ENCODE assay signal across 12 cellular contexts in the genomic region with DNA sequence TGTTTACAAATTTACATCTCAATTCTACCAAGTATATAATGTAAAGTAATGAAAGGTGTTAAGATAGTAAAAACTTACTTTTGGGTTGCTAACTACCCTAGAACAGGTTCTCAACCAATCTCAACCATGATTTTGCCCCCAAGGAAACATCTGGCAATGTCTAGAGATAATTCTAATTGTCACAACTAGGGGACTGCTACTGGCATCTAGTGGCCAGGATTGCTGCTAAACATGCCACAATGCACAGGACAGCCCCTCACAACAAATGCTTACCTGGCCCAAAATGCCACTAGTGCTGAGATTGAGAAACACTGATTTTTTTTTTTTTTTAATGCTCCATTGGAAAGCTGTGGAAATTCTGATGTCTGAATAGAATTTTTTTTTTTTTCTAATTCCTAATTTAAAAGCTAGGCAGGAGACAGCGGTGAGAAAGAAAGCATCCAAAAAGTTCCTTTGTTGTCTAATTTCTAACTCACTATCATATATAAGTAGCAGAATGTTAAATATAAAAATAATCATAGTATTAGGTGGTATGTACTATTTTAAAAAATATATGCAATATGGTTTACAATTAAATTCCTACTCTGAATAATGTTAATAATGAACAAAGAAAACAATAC.
DNase-seq lines count a peak whose midpoint lies in the region; TF ChIP-seq lines count a peak whose summit lies in the region.
"Had no signal": no experiment of that assay in that cellular context is flagged by ENCODE, and none has a peak within 500 bp of the region (broad histone marks: within the 10 kb centered on the region; RNA-seq: fewer than 3 reads in every experiment).

No MANE protein-coding gene starts in this region.

- no peaks in the 10 kb centered on the region for H4K20me1 ChIP-seq in hepatocyte (ENCODE audit: insufficient read depth, poor library complexity, severe bottlenecking)

- TF ChIP-seq POLR2A in vagina (IDR thresholded peaks at IDR 0.05), result no peak

- H3K79me2 ChIP-seq in hepatocyte, result no peaks in the 10 kb centered on the region

- H3K4me1 ChIP-seq in BE2C (no peaks in the 10 kb centered on the region), hepatocyte (ENCODE audit: insufficient read depth) (peaks cover 7% of the 10 kb centered on the region), vagina (no peaks in the 10 kb centered on the region), neuronal stem cell (ENCODE audit: control insufficient read depth in 2 of 2, insufficient read depth in 1 of 2, low read depth in 1 of 2, low read length in 2 of 2) (no peaks in the 10 kb centered on the region)

- H2BK120ac ChIP-seq in neuronal stem cell (ENCODE audit: low read depth, low read length), result no peak overlapping the region

- whole genome bisulfite sequencing in hepatocyte (ENCODE audit: low lambda C conversion rate, missing lambda C conversion rate), result 97% methylated on average over 1 of the region's 1 CpG
- no CpG with 5 or more reads among the region's 1 CpG for WGBS in neuronal stem cell (ENCODE audit: extremely low coverage in 2 of 2, insufficient read length in 2 of 2, insufficient replicate concordance in 1 of 2), 2 donors

- H3K4me3 ChIP-seq in BE2C (ENCODE audit: low read depth, low read length), result no peak overlapping the region
- H3K4me3 ChIP-seq in hepatocyte, result no peak overlapping the region
- no peak overlapping the region for H3K4me3 ChIP-seq in vagina
- no peak overlapping the region for H3K4me3 ChIP-seq in neuronal stem cell (ENCODE audit: low read length in 2 of 2)
- H3K4me3 ChIP-seq: dorsolateral prefrontal cortex had no signal

- no peak overlapping the region for H2BK5ac ChIP-seq in neuronal stem cell (ENCODE audit: low read length)

- H3K14ac ChIP-seq in neuronal stem cell (ENCODE audit: low read length), result no peak overlapping the region

- H3K4me2 ChIP-seq in hepatocyte (no peak overlapping the region), neuronal stem cell (ENCODE audit: insufficient read depth, low read length, poor library complexity, severe bottlenecking) (no peak overlapping the region)

- H3K27ac ChIP-seq in hepatocyte (no peak overlapping the region), vagina (no peak overlapping the region), neuronal stem cell (replicated peaks; ENCODE audit: low read length) (no peak overlapping the region)

- no peak overlapping the region for H2AK5ac ChIP-seq in neuronal stem cell (ENCODE audit: low read depth, low read length)

- H3K9ac ChIP-seq in neuronal stem cell (ENCODE audit: low read depth, low read length, poor library complexity), result no peak overlapping the region

- no peak overlapping the region for H4K91ac ChIP-seq in neuronal stem cell (ENCODE audit: low read depth, low read length, poor library complexity)

- H3K23ac ChIP-seq in neuronal stem cell (ENCODE audit: low read depth, low read length, poor library complexity), result no peak overlapping the region

- no peak overlapping the region for H2BK15ac ChIP-seq in neuronal stem cell (ENCODE audit: low read length)

- H3K79me1 ChIP-seq in neuronal stem cell (ENCODE audit: low read depth, low read length), result no peaks in the 10 kb centered on the region

- TF ChIP-seq CTCF in BE2C (IDR thresholded peaks at IDR 0.05; ENCODE audit: low read depth, low read length) (peak; percentile 76), GM13977 (IDR thresholded peaks at IDR 0.05; ENCODE audit: extremely low read depth, insufficient read depth, missing control alignments) (peak; percentile 45), hepatocyte (IDR thresholded peaks at IDR 0.05; ENCODE audit: poor library complexity) (peak; percentile 34), vagina (IDR thresholded peaks at IDR 0.05) (no peak)

- H3K18ac ChIP-seq in neuronal stem cell (ENCODE audit: low read length), result no peak overlapping the region

- no peak overlapping the region for H2AFZ ChIP-seq in hepatocyte
- no peak overlapping the region for H2AFZ ChIP-seq in neuronal stem cell (ENCODE audit: low read length)

- intact Hi-C loops in vagina (cut with DNase I) (loop anchor here (10.0 kb wide), 1 partner anchor 184 kb away; no protein-coding TSS in a partner anchor), posterior cingulate gyrus (cut with DNase I) (loop anchor here (10.0 kb wide), 1 partner anchor 184 kb away; no protein-coding TSS in a partner anchor)

- H3K27me3 ChIP-seq in BE2C, result no peaks in the 10 kb centered on the region
- H3K27me3 ChIP-seq in hepatocyte, result no peaks in the 10 kb centered on the region
- no peaks in the 10 kb centered on the region for H3K27me3 ChIP-seq in vagina
- no peaks in the 10 kb centered on the region for H3K27me3 ChIP-seq in neuronal stem cell (ENCODE audit: control insufficient read depth in 3 of 3, insufficient read depth in 3 of 3, low read depth in 1 of 3, low read length in 3 of 3)
- H3K27me3 ChIP-seq: dorsolateral prefrontal cortex had no signal

- H3K36me3 ChIP-seq in BE2C, result no peaks in the 10 kb centered on the region
- no peaks in the 10 kb centered on the region for H3K36me3 ChIP-seq in hepatocyte (replicated peaks; ENCODE audit: insufficient read depth, low read depth)
- peaks cover 0 to 57% of the 10 kb centered on the region in 2 donors for H3K36me3 ChIP-seq in vagina
- H3K36me3 ChIP-seq in neuronal stem cell (replicated peaks in 1 of 2; ENCODE audit: control insufficient read depth in 2 of 2, insufficient read depth in 2 of 2, low read length in 2 of 2), result peaks cover 10 to 82% of the 10 kb centered on the region in 2 donors

- H3K9me2 ChIP-seq in hepatocyte (replicated peaks; ENCODE audit: insufficient read depth), result no peaks in the 10 kb centered on the region

- no peaks in the 10 kb centered on the region for H3K9me3 ChIP-seq in BE2C
- H3K9me3 ChIP-seq in hepatocyte (ENCODE audit: low read depth), result no peaks in the 10 kb centered on the region
- no peaks in the 10 kb centered on the region for H3K9me3 ChIP-seq in vagina
- H3K9me3 ChIP-seq in neuronal stem cell (replicated peaks in 1 of 2; ENCODE audit: control insufficient read depth in 2 of 2, insufficient read depth in 1 of 2, low read depth in 1 of 2, low read length in 2 of 2), result no peaks in the 10 kb centered on the region

- no peak overlapping the region for H2BK12ac ChIP-seq in neuronal stem cell (ENCODE audit: low read length)

- no peak overlapping the region for H3K4ac ChIP-seq in neuronal stem cell (ENCODE audit: low read length)

- DNase-seq in BE2C (peak; percentile 28), GM13977 (ENCODE audit: low spot score) (no peak), RPMI8226 (peak; percentile 62), hepatocyte (ENCODE audit: low spot score) (no peak), vagina (ENCODE audit: extremely low spot score in 2 of 2) (no peak), neuronal stem cell (ENCODE audit: low spot score) (no peak), NOMO-1 treated with dmso at 0.1 percent for 144 hours (lab: John Stamatoyannopoulos, UW; ENCODE audit: unreplicated experiment) (no peak), posterior cingulate gyrus (no peak)
- DNase-seq: activated gamma-delta T cell treated with Interleukin-2 at 50 U/mL for 16 hours, dorsolateral prefrontal cortex, HCEC 1CT, NCI-H1092 had no signal

- no peak overlapping the region for H4K8ac ChIP-seq in neuronal stem cell (ENCODE audit: low read depth, low read length)

- in situ Hi-C loops in GM13977 (cut with MboI; ENCODE audit: low pct_unique_long_range_greater_than_20kb, low sequenced_read_pairs, unreplicated experiment), result no loop called here

Comparison
In these comparisons a context has a peak if more than half of its experiments do, and no peak if none do; other contexts are left out.
1. DNase-seq: peak in BE2C (single experiment) and RPMI8226 (single experiment); none in GM13977 (single experiment), hepatocyte (single experiment), vagina (0 of 2), neuronal stem cell (single experiment), NOMO-1 treated with dmso at 0.1 percent for 144 hours (single experiment) and posterior cingulate gyrus (0 of 10).
2. CTCF ChIP-seq: peak in BE2C (single experiment), GM13977 (single experiment) and hepatocyte (single experiment); none in vagina (0 of 3).